10 cellular contexts compared by ENCODE assay signal in genomic region chr3:149373235-149374125, GRCh38. TPM values are rescaled to one million over a fixed set of nuclear protein-coding genes. Genes with fewer than 3 reads are reported as not detected.
DNase-seq lines count a peak whose midpoint lies in the region; ATAC-seq lines count a peak whose summit lies in the region.
"Had no signal": no experiment of that assay in that cellular context is flagged by ENCODE, and none has a peak within 500 bp of the region (broad histone marks: within the 10 kb centered on the region; RNA-seq: fewer than 3 reads in every experiment).

No MANE protein-coding gene starts in this region.

- no peaks in the 10 kb centered on the region for H3K36me3 ChIP-seq in endocrine pancreas (ENCODE audit: control insufficient read depth, insufficient read depth, low read length)
- no peaks in the 10 kb centered on the region for H3K36me3 ChIP-seq in trophoblast cell (ENCODE audit: control insufficient read depth in 1 of 2, insufficient read depth in 2 of 2, low read length in 2 of 2)

- H2AK5ac ChIP-seq in trophoblast cell (ENCODE audit: low read length): no peak overlapping the region

- H3K9ac ChIP-seq in endocrine pancreas (ENCODE audit: control insufficient read depth, insufficient read depth, low read length) (no peak overlapping the region), trophoblast cell (ENCODE audit: low read length) (no peak overlapping the region)

- H2BK120ac ChIP-seq in trophoblast cell (ENCODE audit: insufficient read depth, low read length, poor library complexity): no peak overlapping the region

- peaks cover under 1% of the 10 kb centered on the region for H3K79me1 ChIP-seq in trophoblast cell (ENCODE audit: low read length)

- H2AFZ ChIP-seq in trophoblast cell (ENCODE audit: insufficient read depth, low read length, poor library complexity): no peak overlapping the region

- no peak overlapping the region for H3K27ac ChIP-seq in trophoblast cell (ENCODE audit: low read depth, low read length)

- no peak overlapping the region for H3K14ac ChIP-seq in trophoblast cell (ENCODE audit: low read length)

- H3K9me3 ChIP-seq in endocrine pancreas (ENCODE audit: control insufficient read depth, low read length) (no peaks in the 10 kb centered on the region), trophoblast cell (ENCODE audit: insufficient read depth, low read depth, low read length) (peaks cover 1% of the 10 kb centered on the region)
- H3K9me3 ChIP-seq: pancreas had no signal

- no peak overlapping the region for H2BK12ac ChIP-seq in trophoblast cell (ENCODE audit: low read length)

- H3K23ac ChIP-seq in trophoblast cell (ENCODE audit: low read length): no peak overlapping the region

- H3K18ac ChIP-seq in trophoblast cell (ENCODE audit: low read length): no peak overlapping the region

- WGBS in trophoblast cell (ENCODE audit: extremely low coverage, insufficient coverage, insufficient read length): no CpG with 5 or more reads among the region's 2 CpGs

- no peak overlapping the region for H3K4ac ChIP-seq in trophoblast cell (ENCODE audit: low read depth, low read length)

- peaks cover 18% of the 10 kb centered on the region for H3K4me1 ChIP-seq in endocrine pancreas (ENCODE audit: control insufficient read depth, insufficient read depth, low read length)
- H3K4me1 ChIP-seq in trophoblast cell (ENCODE audit: control insufficient read depth in 1 of 2, insufficient read depth in 2 of 2, low read length in 2 of 2): peaks cover 2 to 9% of the 10 kb centered on the region in 2 experiments

- no peak overlapping the region for H4K8ac ChIP-seq in trophoblast cell (ENCODE audit: low read depth, low read length)

- no peak overlapping the region for H4K91ac ChIP-seq in trophoblast cell (ENCODE audit: low read depth, low read length)

- no peaks in the 10 kb centered on the region for H3K79me2 ChIP-seq in trophoblast cell (ENCODE audit: control insufficient read depth, insufficient read depth, low read length, poor library complexity)

- peak; percentile 47 for DNase-seq in CD1c-positive myeloid dendritic cell (ENCODE audit: extremely low spot score)
- DNase-seq in NOMO-1 treated with dmso at 0.1 percent for 144 hours (lab: John Stamatoyannopoulos, UW; ENCODE audit: unreplicated experiment): peak; percentile 49
- peak; percentile 27 to 88 for DNase-seq in trophoblast cell
- DNase-seq in NCI-H82 (lab: John Stamatoyannopoulos, UW): no peak
- no peak for DNase-seq in inferior parietal cortex (ENCODE audit: extremely low spot score)
- DNase-seq in stimulated activated naive CD8-positive, alpha-beta T cell treated with anti-CD3 and anti-CD28 coated beads, Interleukin-15, Interleukin-2, amounts not matched to agents 100 U/mL and 50 U/mL, for 24 hours: no peak
- DNase-seq in NCI-H1694 (lab: John Stamatoyannopoulos, UW): no peak
- DNase-seq: NCI-H2081 treated with DMSO at 0.1 percent for 48 hours, pancreas had no signal

- peak overlapping the region; percentile 11 for H3K4me3 ChIP-seq in endocrine pancreas (ENCODE audit: control insufficient read depth, insufficient read depth, low read length)
- H3K4me3 ChIP-seq in trophoblast cell (ENCODE audit: low read depth, low read length): no peak overlapping the region

- H2BK5ac ChIP-seq in trophoblast cell (ENCODE audit: low read depth, low read length, poor library complexity): no peak overlapping the region

- H3K4me2 ChIP-seq in trophoblast cell (ENCODE audit: low read length): no peak overlapping the region

- no peak for ATAC-seq in stimulated activated naive CD8-positive, alpha-beta T cell treated with anti-CD3 and anti-CD28 coated beads, Interleukin-15, Interleukin-2, amounts not matched to agents 100 U/mL and 50 U/mL, for 24 hours
- ATAC-seq: pancreas had no signal

- H3K27me3 ChIP-seq in endocrine pancreas (ENCODE audit: control insufficient read depth, insufficient read depth, low read length) (no peaks in the 10 kb centered on the region), trophoblast cell (ENCODE audit: insufficient read depth, low read length) (no peaks in the 10 kb centered on the region)
- H3K27me3 ChIP-seq: pancreas had no signal

- no peak overlapping the region for H4K12ac ChIP-seq in trophoblast cell (ENCODE audit: low read depth, low read length)

RNA-seq across cellular contexts. Expression of gene TM4SF1, which starts 4.0 kb away (rescaled TPM):
- polyA plus RNA-seq in trophoblast cell (2013): 1.8 and 2.2 TPM in 2 replicates

RNA-seq across cellular contexts. Expression of gene TM4SF18, which starts 40.0 kb away (rescaled TPM):
- 0.17 and 0.23 TPM in 2 replicates for polyA plus RNA-seq in trophoblast cell (2013)

Comparison
In these comparisons a context has a peak if more than half of its experiments do, and no peak if none do; other contexts are left out.
1. DNase-seq: peak in CD1c-positive myeloid dendritic cell (single experiment), NOMO-1 treated with dmso at 0.1 percent for 144 hours (single experiment) and trophoblast cell (2 of 2); none in NCI-H82 (single experiment), inferior parietal cortex (single experiment), stimulated activated naive CD8-positive, alpha-beta T cell treated with anti-CD3 and anti-CD28 coated beads, Interleukin-15, Interleukin-2, amounts not matched to agents 100 U/mL and 50 U/mL, for 24 hours (single experiment) and NCI-H1694 (single experiment).